ENCODE assay signal across 23 cellular contexts in genomic region chr6:143262859-143263258, GRCh38.
DNase-seq lines count a peak whose midpoint lies in the region; ATAC-seq and TF ChIP-seq lines count a peak whose summit lies in the region.
"Had no signal": no experiment of that assay in that cellular context is flagged by ENCODE, and none has a peak within 500 bp of the region (broad histone marks: within the 10 kb centered on the region; RNA-seq: fewer than 3 reads in every experiment).

No MANE protein-coding gene starts in this region.

- H3K79me2 ChIP-seq in mammary epithelial cell (ENCODE audit: insufficient read depth, low read length) = no peaks in the 10 kb centered on the region

- no peak overlapping the region for H3K4me3 ChIP-seq in mammary epithelial cell (replicated peaks in 1 of 3; ENCODE audit: insufficient read depth in 1 of 3, low read depth in 2 of 3, low read length in 3 of 3)
- H3K4me3 ChIP-seq: BLaER1, prostate gland, upper lobe of left lung had no signal

- ATAC-seq in GM18520 (IDR thresholded peaks at IDR 0.05; ENCODE audit: unreplicated experiment) = peak; percentile 96
- ATAC-seq in GM21423 (IDR thresholded peaks at IDR 0.05; ENCODE audit: unreplicated experiment) = peak; percentile 51
- peak; percentile 68 for ATAC-seq in HG02840 (IDR thresholded peaks at IDR 0.05; ENCODE audit: low FRiP score, unreplicated experiment)
- ATAC-seq in HG03520 (IDR thresholded peaks at IDR 0.05; ENCODE audit: unreplicated experiment) = peak; percentile 58
- ATAC-seq in activated T-cell treated with anti-CD3 and anti-CD28 coated beads, Interleukin-2, amount 50 U/mL, for 4 hours = no peak

- no peaks in the 10 kb centered on the region for H3K27me3 Mint-ChIP-seq in activated T-cell treated with anti-CD3 and anti-CD28 coated beads, Interleukin-2, amount 50 U/mL, for 4 hours (ENCODE audit: low read depth)
- H3K27me3 Mint-ChIP-seq: activated naive CD4-positive, alpha-beta T cell treated with anti-CD3 and anti-CD28 coated beads, Interleukin-2, amount 10 ng/mL, durations not matched to agents 7 days and 5 days; activated T-cell treated with anti-CD3 and anti-CD28 coated beads, Interleukin-2, amount 50 U/mL, for 24 hours; dendritic cell treated with granulocyte-macrophage colony-stimulating factor and Interleukin-4, amounts not matched to agents 40 ng/mL and 50 ng/mL, for 4 days had no signal

- dilution Hi-C loops in mammary epithelial cell (cut with HindIII; ENCODE audit: low sequenced_read_pairs) = no loop called here

- peaks cover 9% of the 10 kb centered on the region for H3K4me1 ChIP-seq in mammary epithelial cell (ENCODE audit: insufficient read depth, low read length)
- H3K4me1 ChIP-seq: BLaER1, prostate gland had no signal

- TF ChIP-seq CTCF in mammary epithelial cell (conservative IDR thresholded peaks at IDR 0.05 in 1 of 2, IDR thresholded peaks at IDR 0.05 in 1 of 2; ENCODE audit: extremely low read depth in 1 of 2, insufficient read depth in 1 of 2, low read depth in 1 of 2, low read length in 2 of 2) = no peak

- H4K20me1 ChIP-seq in mammary epithelial cell (ENCODE audit: insufficient read depth, low read length) = no peaks in the 10 kb centered on the region
- H4K20me1 ChIP-seq: BLaER1 had no signal

- CTCF ChIA-PET in mammary epithelial cell (lab: Charles Lee; ENCODE audit: low non-redundant PET) = no interaction called here

- H3K9me3 Mint-ChIP-seq in activated T-cell treated with anti-CD3 and anti-CD28 coated beads, Interleukin-2, amount 50 U/mL, for 4 hours = peaks cover 6% of the 10 kb centered on the region
- H3K9me3 Mint-ChIP-seq: activated naive CD4-positive, alpha-beta T cell treated with anti-CD3 and anti-CD28 coated beads, Interleukin-2, amount 10 ng/mL, durations not matched to agents 7 days and 5 days; activated T-cell treated with anti-CD3 and anti-CD28 coated beads, Interleukin-2, amount 50 U/mL, for 24 hours had no signal

- DNase-seq in mammary epithelial cell = no peak
- no peak for DNase-seq in SW480 (ENCODE audit: low spot score)
- no peak for DNase-seq in OCI-M2 (lab: John Stamatoyannopoulos, UW; ENCODE audit: unreplicated experiment)
- no peak for DNase-seq in activated T-cell treated with anti-CD3 and anti-CD28 coated beads, Interleukin-2, amount 50 U/mL, for 4 hours
- DNase-seq: activated CD4-positive, alpha-beta T cell treated with anti-CD3 and anti-CD28 coated beads for 1 hour; activated CD8-positive, alpha-beta memory T cell treated with anti-CD3 and anti-CD28 coated beads for 24 hours; activated naive CD4-positive, alpha-beta T cell treated with anti-CD3 and anti-CD28 coated beads, Interleukin-2, amount 10 ng/mL, durations not matched to agents 7 days and 5 days; activated T-cell treated with anti-CD3 and anti-CD28 coated beads, Interleukin-2, amount 50 U/mL, for 24 hours; caudate nucleus; IMR-90; kidney glomerular epithelial cell; NCI-H1105 treated with DMSO at 0.1 percent for 48 hours; NCI-H2081 treated with DMSO at 0.1 percent for 48 hours; SHP77 treated with DMSO at 0.1 percent for 48 hours; T-helper 1 cell; upper lobe of left lung had no signal

- in situ Hi-C loops in mammary epithelial cell (cut with MboI; ENCODE audit: low sequenced_read_pairs in 2 of 2) = no loop called here

- H3K36me3 ChIP-seq in mammary epithelial cell (ENCODE audit: insufficient read depth, low read length) = no peaks in the 10 kb centered on the region
- H3K36me3 ChIP-seq: BLaER1, prostate gland, upper lobe of left lung had no signal

- WGBS in mammary epithelial cell (ENCODE audit: low coverage, missing lambda C conversion rate) = 100% methylated on average over 2 of the region's 2 CpGs

- H3K4me1 Mint-ChIP-seq in activated T-cell treated with anti-CD3 and anti-CD28 coated beads, Interleukin-2, amount 50 U/mL, for 4 hours (ENCODE audit: low read depth) = no peaks in the 10 kb centered on the region
- H3K4me1 Mint-ChIP-seq: activated naive CD4-positive, alpha-beta T cell treated with anti-CD3 and anti-CD28 coated beads, Interleukin-2, amount 10 ng/mL, durations not matched to agents 7 days and 5 days had no signal

- no TSS peak for BruUV-seq in mammary epithelial cell (replicated peaks; lab: Mats Ljungman, UMichigan)

- H3K36me3 Mint-ChIP-seq in activated T-cell treated with anti-CD3 and anti-CD28 coated beads, Interleukin-2, amount 50 U/mL, for 4 hours (ENCODE audit: insufficient read depth) = peaks cover 2% of the 10 kb centered on the region
- H3K36me3 Mint-ChIP-seq: activated naive CD4-positive, alpha-beta T cell treated with anti-CD3 and anti-CD28 coated beads, Interleukin-2, amount 10 ng/mL, durations not matched to agents 7 days and 5 days had no signal

- no peak overlapping the region for H2AFZ ChIP-seq in mammary epithelial cell (ENCODE audit: low read depth, low read length)

- H3K27me3 ChIP-seq in mammary epithelial cell (ENCODE audit: insufficient read depth, low read length) = no peaks in the 10 kb centered on the region
- H3K27me3 ChIP-seq: BLaER1, upper lobe of left lung had no signal

- no peak overlapping the region for H3K27ac ChIP-seq in mammary epithelial cell (ENCODE audit: insufficient read depth, low read depth, low read length)
- H3K27ac ChIP-seq: BLaER1, prostate gland, upper lobe of left lung had no signal

- no peak overlapping the region for H3K9ac ChIP-seq in mammary epithelial cell (ENCODE audit: insufficient read depth, low read length)
- H3K9ac ChIP-seq: BLaER1 had no signal

- no peak overlapping the region for H3K4me3 Mint-ChIP-seq in activated T-cell treated with anti-CD3 and anti-CD28 coated beads, Interleukin-2, amount 50 U/mL, for 4 hours
- H3K4me3 Mint-ChIP-seq: activated naive CD4-positive, alpha-beta T cell treated with anti-CD3 and anti-CD28 coated beads, Interleukin-2, amount 10 ng/mL, durations not matched to agents 7 days and 5 days; activated T-cell treated with anti-CD3 and anti-CD28 coated beads, Interleukin-2, amount 50 U/mL, for 24 hours; dendritic cell treated with granulocyte-macrophage colony-stimulating factor and Interleukin-4, amounts not matched to agents 40 ng/mL and 50 ng/mL, for 4 days had no signal

- no peaks in the 10 kb centered on the region for H3K9me3 ChIP-seq in mammary epithelial cell (replicated peaks; ENCODE audit: insufficient read depth, low read length)
- H3K9me3 ChIP-seq: prostate gland had no signal

- H3K4me2 ChIP-seq in mammary epithelial cell (ENCODE audit: insufficient read depth, low read depth, low read length) = no peak overlapping the region
- H3K4me2 ChIP-seq: BLaER1 had no signal

- intact Hi-C loops in mammary epithelial cell (cut with micrococcal nuclease) = no loop called here

Comparison
In these comparisons a context has a peak if more than half of its experiments do, and no peak if none do; other contexts are left out.
1. ATAC-seq: peak in GM18520 (single experiment), GM21423 (single experiment), HG02840 (single experiment) and HG03520 (single experiment); none in activated T-cell treated with anti-CD3 and anti-CD28 coated beads, Interleukin-2, amount 50 U/mL, for 4 hours (0 of 2).